13 cellular contexts compared by ENCODE assay signal in genomic region chr1:160576430-160576829, GRCh38. TPM values are rescaled to one million over a fixed set of nuclear protein-coding genes. Genes with fewer than 3 reads are reported as not detected.
DNase-seq lines count a peak whose midpoint lies in the region; ATAC-seq and TF ChIP-seq lines count a peak whose summit lies in the region.
"Had no signal": no experiment of that assay in that cellular context is flagged by ENCODE, and none has a peak within 500 bp of the region (broad histone marks: within the 10 kb centered on the region; RNA-seq: fewer than 3 reads in every experiment).

No MANE protein-coding gene starts in this region.

- peak overlapping the region; percentile 87 for H3K27ac Mint-ChIP-seq in CD4-positive, alpha-beta T cell
- peak overlapping the region; percentile 98 for H3K27ac Mint-ChIP-seq in T-cell
- peak overlapping the region; percentile 97 for H3K27ac Mint-ChIP-seq in activated naive CD4-positive, alpha-beta T cell treated with anti-CD3 and anti-CD28 coated beads, Interleukin-2, amount 50 U/mL, for 24 hours

- peak in 1 of 10 experiments; percentile 8 for DNase-seq in CD4-positive, alpha-beta T cell
- DNase-seq in T-cell (peak in 1 of 34 experiments; percentile 29), GDM1 (lab: John Stamatoyannopoulos, UW) (no peak), NCI-H2029 (lab: John Stamatoyannopoulos, UW) (no peak), iPS-NIHi11 (ENCODE audit: low spot score) (no peak)
- DNase-seq in stimulated activated CD4-positive, alpha-beta T cell treated with anti-CD3 and anti-CD28 coated beads, Interleukin-15, amount 100 ng/mL, for 24 hours, result peak; percentile 67
- DNase-seq: AML-193, foreskin fibroblast, NCI-H2171, SHP77 had no signal

- no peak for TF ChIP-seq CTCF in CD4-positive, alpha-beta T cell (IDR thresholded peaks at IDR 0.05)

- H3K27ac ChIP-seq in CD4-positive, alpha-beta T cell (ENCODE audit: low read depth, low read length), result peak overlapping the region; percentile 39

- ATAC-seq in CD4-positive, alpha-beta T cell (ENCODE audit: poor library complexity), result peak; percentile 57
- ATAC-seq in T-cell (replicated peaks in 1 of 4) (peak; percentile 54 to 63 (median 58)), HG02973 (IDR thresholded peaks at IDR 0.05; ENCODE audit: unreplicated experiment) (no peak)
- ATAC-seq: HepG2 had no signal

- no peaks in the 10 kb centered on the region for H3K9me3 ChIP-seq in CD4-positive, alpha-beta T cell (ENCODE audit: control insufficient read depth, low read length)

- no peaks in the 10 kb centered on the region for H3K9me3 Mint-ChIP-seq in CD4-positive, alpha-beta T cell
- peaks cover 0 to 7% (median 0%) of the 10 kb centered on the region in 3 donors for H3K9me3 Mint-ChIP-seq in T-cell
- peaks cover 21% of the 10 kb centered on the region for H3K9me3 Mint-ChIP-seq in activated naive CD4-positive, alpha-beta T cell treated with anti-CD3 and anti-CD28 coated beads, Interleukin-2, amount 50 U/mL, for 24 hours

- no peaks in the 10 kb centered on the region for H3K27me3 ChIP-seq in CD4-positive, alpha-beta T cell (ENCODE audit: control insufficient read depth, insufficient read depth, low read length)

- POLR2A ChIA-PET in CD4-positive, alpha-beta T cell (lab: Charles Lee), result interaction anchor here (0.8 to 9.0 kb wide), 8 partner anchors 9 to 93 kb away, joined by 3 to 189 read pairs (median 4); no protein-coding TSS in a partner anchor
- POLR2A ChIA-PET in T-cell (lab: Charles Lee), result no interaction called here

- H3K27me3 Mint-ChIP-seq in CD4-positive, alpha-beta T cell, result no peaks in the 10 kb centered on the region
- H3K27me3 Mint-ChIP-seq in T-cell, result no peaks in the 10 kb centered on the region
- no peaks in the 10 kb centered on the region for H3K27me3 Mint-ChIP-seq in activated naive CD4-positive, alpha-beta T cell treated with anti-CD3 and anti-CD28 coated beads, Interleukin-2, amount 50 U/mL, for 24 hours

- H3K4me3 Mint-ChIP-seq in CD4-positive, alpha-beta T cell, result peak overlapping the region; percentile 94
- peak overlapping the region; percentile 77 to 86 (median 86) for H3K4me3 Mint-ChIP-seq in T-cell
- H3K4me3 Mint-ChIP-seq in activated naive CD4-positive, alpha-beta T cell treated with anti-CD3 and anti-CD28 coated beads, Interleukin-2, amount 50 U/mL, for 24 hours, result peak overlapping the region; percentile 86

- intact Hi-C loops in CD4-positive, alpha-beta T cell (cut with DNase I, micrococcal nuclease), result loop anchor here in 1 of 2 experiments (2.0 to 5.0 kb wide), 2 partner anchors 16 to 54 kb away; partner anchors contain the start of gene SLAMF6

- H3K36me3 Mint-ChIP-seq in CD4-positive, alpha-beta T cell (ENCODE audit: low read depth), result peaks cover 33% of the 10 kb centered on the region
- H3K36me3 Mint-ChIP-seq in T-cell, result peaks cover 27% of the 10 kb centered on the region
- H3K36me3 Mint-ChIP-seq in activated naive CD4-positive, alpha-beta T cell treated with anti-CD3 and anti-CD28 coated beads, Interleukin-2, amount 50 U/mL, for 24 hours, result peaks cover 10% of the 10 kb centered on the region

- H3K4me1 Mint-ChIP-seq in CD4-positive, alpha-beta T cell (ENCODE audit: low read depth), result peaks cover 100% of the 10 kb centered on the region
- H3K4me1 Mint-ChIP-seq in T-cell, result peaks cover 89 to 95% (median 91%) of the 10 kb centered on the region in 3 donors
- H3K4me1 Mint-ChIP-seq in activated naive CD4-positive, alpha-beta T cell treated with anti-CD3 and anti-CD28 coated beads, Interleukin-2, amount 50 U/mL, for 24 hours, result peaks cover 99% of the 10 kb centered on the region

- CTCF ChIA-PET in CD4-positive, alpha-beta T cell (lab: Charles Lee), result interaction anchor here (3.2 kb wide), 1 partner anchor 12 kb away, joined by 13 read pairs; no protein-coding TSS in a partner anchor
- CTCF ChIA-PET in T-cell (lab: Charles Lee), result interaction anchor here (0.5 to 1.2 kb wide), 5 partner anchors 15 to 400 kb away, joined by 3 to 4 read pairs (median 3); no protein-coding TSS in a partner anchor

RNA-seq across cellular contexts. Expression of gene CD84, which starts 2.9 kb away (rescaled TPM):
- 10 to 100 TPM; 32.7 to 36.9 TPM for total RNA-seq in CD4-positive, alpha-beta T cell
- total RNA-seq in T-cell, result 10 to 100 TPM; 47.5 to 97.4 (median 51.8) TPM
- total RNA-seq: HepG2 had no signal

RNA-seq across cellular contexts. Expression of gene SLAMF6, which starts 53.4 kb away (rescaled TPM):
- 1 to 10 TPM; 6.3 to 7.3 TPM for total RNA-seq in CD4-positive, alpha-beta T cell
- 10 to 100 TPM; 39.9 to 53.0 (median 47.3) TPM for total RNA-seq in T-cell
- total RNA-seq: HepG2 had no signal

Comparison
In these comparisons a context has a peak if more than half of its experiments do, and no peak if none do; other contexts are left out.
1. RNA of gene SLAMF6, which starts 53.4 kb away (total RNA-seq): 39.9 to 53.0 TPM in T-cell; 6.3 to 7.3 TPM in CD4-positive, alpha-beta T cell; every median in the first group is over 4 times any median in the second.
2. Peak in every context shown above with its lines, with median percentiles within 50 percentile points of each other: H3K27ac Mint-ChIP-seq and H3K4me3 Mint-ChIP-seq.